ENCODE assay signal across 1 cellular context in the genomic region with DNA sequence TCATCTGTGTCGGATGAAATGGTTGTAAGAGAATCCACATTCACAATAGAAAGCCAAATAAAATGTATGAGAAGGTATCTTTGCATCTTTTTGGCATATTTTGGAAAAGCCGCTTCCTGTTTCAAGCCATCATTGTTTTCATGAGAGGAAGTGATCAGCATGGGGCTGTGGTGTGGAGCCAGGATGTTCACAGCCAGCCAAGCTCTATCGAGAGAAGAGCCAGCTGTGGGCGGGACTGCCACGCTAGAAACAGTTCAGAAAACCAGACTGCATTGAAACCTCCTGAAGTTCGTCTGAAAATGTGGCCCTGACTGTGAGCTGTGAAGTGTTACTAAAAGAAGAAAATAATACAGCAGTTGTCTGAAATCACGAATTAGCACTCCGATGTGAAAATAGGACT.
TF ChIP-seq lines count a peak whose summit lies in the region.

No MANE protein-coding gene starts in this region.

TF ChIP-seq in WTC11, 78 proteins besides CTCF, POLR2A, EP300 and RAD21 (continued from another document):
- TF ChIP-seq, protein P1, sequence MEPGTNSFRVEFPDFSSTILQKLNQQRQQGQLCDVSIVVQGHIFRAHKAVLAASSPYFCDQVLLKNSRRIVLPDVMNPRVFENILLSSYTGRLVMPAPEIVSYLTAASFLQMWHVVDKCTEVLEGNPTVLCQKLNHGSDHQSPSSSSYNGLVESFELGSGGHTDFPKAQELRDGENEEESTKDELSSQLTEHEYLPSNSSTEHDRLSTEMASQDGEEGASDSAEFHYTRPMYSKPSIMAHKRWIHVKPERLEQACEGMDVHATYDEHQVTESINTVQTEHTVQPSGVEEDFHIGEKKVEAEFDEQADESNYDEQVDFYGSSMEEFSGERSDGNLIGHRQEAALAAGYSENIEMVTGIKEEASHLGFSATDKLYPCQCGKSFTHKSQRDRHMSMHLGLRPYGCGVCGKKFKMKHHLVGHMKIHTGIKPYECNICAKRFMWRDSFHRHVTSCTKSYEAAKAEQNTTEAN (CRISPR knock-in tag; IDR thresholded peaks at IDR 0.05) = no peak
- no peak for TF ChIP-seq GABPB1 (CRISPR knock-in tag; IDR thresholded peaks at IDR 0.05)
- no peak for TF ChIP-seq ZNF671 (CRISPR knock-in tag; IDR thresholded peaks at IDR 0.05)
- no peak for TF ChIP-seq JUN (CRISPR knock-in tag; IDR thresholded peaks at IDR 0.05)
- TF ChIP-seq, protein P2, sequence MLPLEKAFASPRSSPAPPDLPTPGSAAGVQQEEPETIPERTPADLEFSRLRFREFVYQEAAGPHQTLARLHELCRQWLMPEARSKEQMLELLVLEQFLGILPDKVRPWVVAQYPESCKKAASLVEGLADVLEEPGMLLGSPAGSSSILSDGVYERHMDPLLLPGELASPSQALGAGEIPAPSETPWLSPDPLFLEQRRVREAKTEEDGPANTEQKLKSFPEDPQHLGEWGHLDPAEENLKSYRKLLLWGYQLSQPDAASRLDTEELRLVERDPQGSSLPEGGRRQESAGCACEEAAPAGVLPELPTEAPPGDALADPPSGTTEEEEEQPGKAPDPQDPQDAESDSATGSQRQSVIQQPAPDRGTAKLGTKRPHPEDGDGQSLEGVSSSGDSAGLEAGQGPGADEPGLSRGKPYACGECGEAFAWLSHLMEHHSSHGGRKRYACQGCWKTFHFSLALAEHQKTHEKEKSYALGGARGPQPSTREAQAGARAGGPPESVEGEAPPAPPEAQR (CRISPR knock-in tag; IDR thresholded peaks at IDR 0.05) = no peak
- TF ChIP-seq SMAD3 (CRISPR knock-in tag; IDR thresholded peaks at IDR 0.05; ENCODE audit: borderline replicate concordance) = no peak
- TF ChIP-seq USF1 (CRISPR knock-in tag; IDR thresholded peaks at IDR 0.05) = no peak
- no peak for TF ChIP-seq ZNF232 (CRISPR knock-in tag; IDR thresholded peaks at IDR 0.05)
- TF ChIP-seq, protein P3, sequence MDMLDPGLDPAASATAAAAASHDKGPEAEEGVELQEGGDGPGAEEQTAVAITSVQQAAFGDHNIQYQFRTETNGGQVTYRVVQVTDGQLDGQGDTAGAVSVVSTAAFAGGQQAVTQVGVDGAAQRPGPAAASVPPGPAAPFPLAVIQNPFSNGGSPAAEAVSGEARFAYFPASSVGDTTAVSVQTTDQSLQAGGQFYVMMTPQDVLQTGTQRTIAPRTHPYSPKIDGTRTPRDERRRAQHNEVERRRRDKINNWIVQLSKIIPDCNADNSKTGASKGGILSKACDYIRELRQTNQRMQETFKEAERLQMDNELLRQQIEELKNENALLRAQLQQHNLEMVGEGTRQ (CRISPR knock-in tag; IDR thresholded peaks at IDR 0.05) = no peak
- TF ChIP-seq RELA (CRISPR knock-in tag; IDR thresholded peaks at IDR 0.05; ENCODE audit: borderline replicate concordance) = no peak
- TF ChIP-seq ATF1 (CRISPR knock-in tag; IDR thresholded peaks at IDR 0.05) = no peak
- TF ChIP-seq NR2C2 (CRISPR knock-in tag; IDR thresholded peaks at IDR 0.05) = no peak
- TF ChIP-seq ZNF396 (CRISPR knock-in tag; IDR thresholded peaks at IDR 0.05; ENCODE audit: borderline replicate concordance) = no peak
- TF ChIP-seq TCF7 (CRISPR knock-in tag; IDR thresholded peaks at IDR 0.05; ENCODE audit: low read depth) = no peak
- no peak for TF ChIP-seq ZBTB21 (CRISPR knock-in tag; IDR thresholded peaks at IDR 0.05; ENCODE audit: borderline replicate concordance)
